8 cellular contexts compared by ENCODE assay signal in the genomic region with DNA sequence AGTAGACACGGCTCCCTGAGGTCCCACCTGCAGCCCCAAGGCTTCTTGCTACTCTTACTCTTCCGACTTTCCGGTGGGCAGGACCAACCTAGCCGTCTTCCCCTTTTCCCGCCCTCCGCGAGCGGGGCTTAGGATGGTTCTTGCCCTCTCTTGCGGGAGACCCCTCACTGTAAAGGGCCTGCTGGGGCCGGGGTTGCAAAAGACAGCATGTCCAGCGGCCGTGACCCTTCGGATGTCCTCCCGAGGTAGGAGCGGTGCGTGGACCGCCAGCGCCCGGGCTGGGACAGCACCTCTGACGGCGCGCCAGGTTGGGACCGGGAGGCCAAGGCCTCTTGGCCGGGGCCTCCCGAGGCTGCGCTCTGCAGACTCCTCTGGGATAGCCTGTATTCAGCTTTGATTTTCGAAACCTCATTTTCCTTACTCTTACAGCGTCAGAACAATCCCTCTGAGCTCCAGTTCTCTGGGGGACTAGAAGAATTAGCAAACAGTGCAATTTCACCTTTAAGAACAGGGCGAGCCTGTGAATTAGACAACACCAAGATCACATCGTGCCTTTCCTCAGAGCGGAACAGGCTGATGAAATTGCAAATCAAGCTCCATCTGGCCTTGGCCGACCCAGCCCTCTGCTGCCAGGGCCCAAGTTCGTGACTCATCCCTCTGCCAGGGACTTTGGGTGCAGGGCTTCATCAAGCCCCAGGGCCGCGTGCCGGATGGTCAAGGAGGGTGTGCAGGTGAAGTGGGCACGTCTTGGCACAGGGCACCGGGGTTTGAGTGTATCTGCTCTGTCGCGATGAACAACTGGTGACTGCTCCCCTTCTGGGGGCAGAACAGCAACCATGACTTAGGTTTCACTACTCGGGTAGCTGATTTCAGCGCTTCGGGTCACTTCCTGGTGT. TPM values are rescaled to one million over a fixed set of nuclear protein-coding genes. Genes with fewer than 3 reads are reported as not detected.
DNase-seq lines count a peak whose midpoint lies in the region; ATAC-seq and TF ChIP-seq lines count a peak whose summit lies in the region.

No MANE protein-coding gene starts in this region.

- ATAC-seq in activated T-cell treated with anti-CD3 and anti-CD28 coated beads, Interleukin-2, amount 50 U/mL, for 4 hours, result peak in 1 of 2 donors; percentile 21
- no peak for ATAC-seq in GM18498 (IDR thresholded peaks at IDR 0.05; ENCODE audit: unreplicated experiment)

- H3K4me3 ChIP-seq in fibroblast of mammary gland (ENCODE audit: control insufficient read depth, low read depth, low read length) (peak overlapping the region; percentile 91), osteoblast (ENCODE audit: insufficient read depth, low read length) (peak overlapping the region; percentile 96)

- peak overlapping the region; percentile 99 for H2AFZ ChIP-seq in osteoblast (ENCODE audit: low read length)

- H3K4me3 Mint-ChIP-seq in activated T-cell treated with anti-CD3 and anti-CD28 coated beads, Interleukin-2, amount 50 U/mL, for 4 hours, result peak overlapping the region; percentile 75

- H3K36me3 ChIP-seq in osteoblast (ENCODE audit: insufficient read depth, low read length), result no peaks in the 10 kb centered on the region

- peaks cover 3% of the 10 kb centered on the region for H4K20me1 ChIP-seq in osteoblast (ENCODE audit: insufficient read depth, low read length)

- peaks cover 11% of the 10 kb centered on the region for H3K4me1 Mint-ChIP-seq in activated T-cell treated with anti-CD3 and anti-CD28 coated beads, Interleukin-2, amount 50 U/mL, for 4 hours (ENCODE audit: low read depth)

- H3K36me3 Mint-ChIP-seq in activated T-cell treated with anti-CD3 and anti-CD28 coated beads, Interleukin-2, amount 50 U/mL, for 4 hours (ENCODE audit: insufficient read depth), result no peaks in the 10 kb centered on the region

- H3K27me3 ChIP-seq in osteoblast (ENCODE audit: insufficient read depth, low read length), result no peaks in the 10 kb centered on the region

- TF ChIP-seq CTCF in fibroblast of mammary gland (conservative IDR thresholded peaks at IDR 0.05; ENCODE audit: control insufficient read depth, insufficient read depth, low read depth, low read length) (no peak), osteoblast (IDR thresholded peaks at IDR 0.05; ENCODE audit: extremely low read depth, low read depth, low read length) (no peak)

- no peaks in the 10 kb centered on the region for H3K9me3 ChIP-seq in osteoblast (ENCODE audit: low read depth, low read length)

- DNase-seq in activated T-cell treated with anti-CD3 and anti-CD28 coated beads, Interleukin-2, amount 50 U/mL, for 4 hours, result no peak
- no peak for DNase-seq in activated T-cell treated with anti-CD3 and anti-CD28 coated beads, Interleukin-2, amount 50 U/mL, for 48 hours
- DNase-seq in RKO (ENCODE audit: low spot score) (peak; percentile 91), fibroblast of mammary gland (ENCODE audit: low read depth) (peak; percentile 57), osteoblast (ENCODE audit: insufficient read length, low spot score, missing footprints) (peak; percentile 85), SHP77 (lab: John Stamatoyannopoulos, UW) (no peak), SHP77 treated with DMSO at 0.1 percent for 48 hours (lab: John Stamatoyannopoulos, UW) (no peak)

- H3K27ac ChIP-seq in osteoblast (ENCODE audit: low read depth, low read length), result peak overlapping the region; percentile 62

- H3K79me2 ChIP-seq in osteoblast (ENCODE audit: insufficient read depth, low read length), result peaks cover 9% of the 10 kb centered on the region

- H3K9me3 Mint-ChIP-seq in activated T-cell treated with anti-CD3 and anti-CD28 coated beads, Interleukin-2, amount 50 U/mL, for 4 hours, result no peaks in the 10 kb centered on the region

- peaks cover 3% of the 10 kb centered on the region for H3K4me1 ChIP-seq in osteoblast (ENCODE audit: insufficient read depth, low read length)

- peaks cover 20% of the 10 kb centered on the region for H3K27me3 Mint-ChIP-seq in activated T-cell treated with anti-CD3 and anti-CD28 coated beads, Interleukin-2, amount 50 U/mL, for 4 hours (ENCODE audit: low read depth)

- peak overlapping the region; percentile 95 for H3K4me2 ChIP-seq in osteoblast (ENCODE audit: insufficient read depth, low read length)

RNA-seq across cellular contexts. Expression of a gene that starts 0.8 kb away (rescaled TPM):
- total RNA-seq in activated T-cell treated with anti-CD3 and anti-CD28 coated beads, Interleukin-2, amount 50 U/mL, for 4 hours, result under 1 TPM; 0.03 to 0.34 (median 0.05) TPM
- total RNA-seq in osteoblast, result 14.4 and 19.9 TPM in 2 replicates

RNA-seq across cellular contexts. Expression of a gene that starts 58.4 kb away (rescaled TPM):
- total RNA-seq in activated T-cell treated with anti-CD3 and anti-CD28 coated beads, Interleukin-2, amount 50 U/mL, for 4 hours, result 100 to 1,000 TPM in 1 of 3 donors, 10 to 100 TPM in 2; 91.2 to 114 (median 99.2) TPM
- total RNA-seq in osteoblast, result 125 and 140 TPM in 2 replicates

RNA-seq across cellular contexts. Expression of a gene that starts 58.9 kb away (rescaled TPM):
- 10 to 100 TPM; 39.4 to 44.5 (median 40.1) TPM for total RNA-seq in activated T-cell treated with anti-CD3 and anti-CD28 coated beads, Interleukin-2, amount 50 U/mL, for 4 hours
- total RNA-seq in osteoblast, result 133 and 144 TPM in 2 replicates

Comparison
In these comparisons a context has a peak if more than half of its experiments do, and no peak if none do; other contexts are left out.
1. DNase-seq: peak in RKO (single experiment), fibroblast of mammary gland (single experiment) and osteoblast (single experiment); none in activated T-cell treated with anti-CD3 and anti-CD28 coated beads, Interleukin-2, amount 50 U/mL, for 4 hours (single experiment), activated T-cell treated with anti-CD3 and anti-CD28 coated beads, Interleukin-2, amount 50 U/mL, for 48 hours (0 of 2), SHP77 (0 of 2) and SHP77 treated with DMSO at 0.1 percent for 48 hours (single experiment).
2. RNA of a gene that starts 0.8 kb away (total RNA-seq): 14.4 to 19.9 TPM in osteoblast; 0.03 to 0.34 TPM in activated T-cell treated with anti-CD3 and anti-CD28 coated beads, Interleukin-2, amount 50 U/mL, for 4 hours; every median in the first group is over 10 times any median in the second.